Comparison of ENCODE assay signal across 8 cellular contexts in genomic region chr9:127388037-127388855, GRCh38. TPM values are rescaled to one million over a fixed set of nuclear protein-coding genes. Genes with fewer than 3 reads are reported as not detected.
DNase-seq lines count a peak whose midpoint lies in the region; ATAC-seq and TF ChIP-seq lines count a peak whose summit lies in the region.

No MANE protein-coding gene starts in this region.

- peak overlapping the region in 3 of 4 donors; percentile 29 to 61 (median 42) for H3K27ac ChIP-seq in Peyer's patch
- H3K27ac ChIP-seq in left ventricle myocardium inferior (replicated peaks) = no peak overlapping the region

- ATAC-seq in GM18502 (IDR thresholded peaks at IDR 0.05; ENCODE audit: poor library complexity, unreplicated experiment) (peak; percentile 79), HG02938 (IDR thresholded peaks at IDR 0.05; ENCODE audit: unreplicated experiment) (peak; percentile 70)

- H3K4me1 ChIP-seq in Peyer's patch = peaks cover 0 to 20% (median 0%) of the 10 kb centered on the region in 4 donors
- H3K4me1 ChIP-seq in left ventricle myocardium inferior = peaks cover 3% of the 10 kb centered on the region

- no peaks in the 10 kb centered on the region for H3K9me3 ChIP-seq in Peyer's patch
- no peaks in the 10 kb centered on the region for H3K9me3 ChIP-seq in left ventricle myocardium inferior (replicated peaks)

- H3K27me3 ChIP-seq in Peyer's patch = no peaks in the 10 kb centered on the region
- no peaks in the 10 kb centered on the region for H3K27me3 ChIP-seq in left ventricle myocardium inferior (ENCODE audit: low read depth)

- H3K4me3 ChIP-seq in Peyer's patch (no peak overlapping the region), left ventricle myocardium inferior (no peak overlapping the region)

- intact Hi-C loops in left ventricle myocardium inferior (cut with micrococcal nuclease) = no loop called here

- peak in 2 of 3 donors; percentile 54 to 91 for DNase-seq in Peyer's patch
- DNase-seq in activated effector memory CD4-positive, alpha-beta T cell treated with Interleukin-2 at 50 U/mL for 16 hours = peak; percentile 75
- DNase-seq in left ventricle myocardium inferior = peak; percentile 39
- DNase-seq in stimulated activated CD4-positive, alpha-beta T cell treated with anti-CD3 and anti-CD28 coated beads, Interleukin-1b, Interleukin-23, amount 100 ng/mL, for 48 hours = peak; percentile 86
- DNase-seq in Ammon's horn (ENCODE audit: low spot score) = no peak
- DNase-seq in SHP77 treated with DMSO at 0.1 percent for 48 hours (lab: John Stamatoyannopoulos, UW) = no peak

- TF ChIP-seq CTCF in Peyer's patch (IDR thresholded peaks at IDR 0.05) (no peak), left ventricle myocardium inferior (IDR thresholded peaks at IDR 0.05; ENCODE audit: borderline replicate concordance) (no peak)

- TF ChIP-seq POLR2A in Peyer's patch (IDR thresholded peaks at IDR 0.05) = no peak

- H3K36me3 ChIP-seq in Peyer's patch (no peaks in the 10 kb centered on the region), left ventricle myocardium inferior (peaks cover 14% of the 10 kb centered on the region)

RNA-seq across cellular contexts. Expression of gene SLC2A8, which starts 8.7 kb away (rescaled TPM):
- total RNA-seq in Peyer's patch (10 to 100 TPM in 3 of 4 donors, 1 to 10 TPM in 1; 7.4 to 58.1 (median 42.9) TPM), left ventricle myocardium inferior (16.1 TPM)

RNA-seq across cellular contexts. Expression of gene ZNF79, which starts 35.9 kb away (rescaled TPM):
- total RNA-seq in Peyer's patch (10 to 100 TPM; 12.7 to 47.9 (median 14.4) TPM), left ventricle myocardium inferior (6.2 TPM)

Comparison
In these comparisons a context has a peak if more than half of its experiments do, and no peak if none do; other contexts are left out.
1. DNase-seq: peak in Peyer's patch (2 of 3), activated effector memory CD4-positive, alpha-beta T cell treated with Interleukin-2 at 50 U/mL for 16 hours (single experiment), left ventricle myocardium inferior (single experiment) and stimulated activated CD4-positive, alpha-beta T cell treated with anti-CD3 and anti-CD28 coated beads, Interleukin-1b, Interleukin-23, amount 100 ng/mL, for 48 hours (single experiment); none in Ammon's horn (single experiment) and SHP77 treated with DMSO at 0.1 percent for 48 hours (single experiment).